Comparison of ENCODE assay signal across 1 cellular context in genomic region chrX:44898411-44899221, GRCh38.
TF ChIP-seq lines count a peak whose summit lies in the region.

No MANE protein-coding gene starts in this region.

TF ChIP-seq in WTC11, 78 proteins besides CTCF, POLR2A, EP300 and RAD21 (continued from another document):
- TF ChIP-seq ARID4B (CRISPR knock-in tag; IDR thresholded peaks at IDR 0.05; ENCODE audit: borderline replicate concordance) = no peak
- no peak for TF ChIP-seq SMAD4 (CRISPR knock-in tag; IDR thresholded peaks at IDR 0.05)
